ENCODE assay signal across 19 cellular contexts in genomic region chr5:178241688-178242231, GRCh38. TPM values are rescaled to one million over a fixed set of nuclear protein-coding genes. Genes with fewer than 3 reads are reported as not detected.
DNase-seq lines count a peak whose midpoint lies in the region; ATAC-seq and TF ChIP-seq lines count a peak whose summit lies in the region.
"Had no signal": no experiment of that assay in that cellular context is flagged by ENCODE, and none has a peak within 500 bp of the region (broad histone marks: within the 10 kb centered on the region; RNA-seq: fewer than 3 reads in every experiment).

No MANE protein-coding gene starts in this region.

- H3K4me3 ChIP-seq in NB4 (ENCODE audit: low read depth, low read length) (no peak overlapping the region), skin epidermis (no peak overlapping the region)
- H3K4me3 ChIP-seq: A549, gastrocnemius medialis, mucosa of descending colon had no signal

- CTCF ChIA-PET in activated CD4-positive, alpha-beta memory T cell treated with anti-CD3 and anti-CD28 coated beads, Interleukin-2, amount 10 ng/mL, durations not matched to agents 7 days and 5 days (lab: Charles Lee) = interaction anchor here (0.8 kb wide), 1 partner anchor 546 kb away, joined by 3 read pairs; no protein-coding TSS in a partner anchor
- CTCF ChIA-PET in activated CD4-positive, alpha-beta memory T cell treated with anti-CD3 and anti-CD28 coated beads for 36 hours (lab: Charles Lee) = interaction anchor here (0.6 kb wide), 1 partner anchor 294 kb away, joined by 3 read pairs; no protein-coding TSS in a partner anchor

- H3K9me3 Mint-ChIP-seq in activated CD4-positive, alpha-beta memory T cell treated with anti-CD3 and anti-CD28 coated beads, Interleukin-2, amount 10 ng/mL, durations not matched to agents 7 days and 5 days = no peaks in the 10 kb centered on the region
- H3K9me3 Mint-ChIP-seq in activated CD4-positive, alpha-beta memory T cell treated with anti-CD3 and anti-CD28 coated beads for 36 hours = no peaks in the 10 kb centered on the region
- H3K9me3 Mint-ChIP-seq in effector memory CD8-positive, alpha-beta T cell = no peaks in the 10 kb centered on the region
- H3K9me3 Mint-ChIP-seq: activated T-cell treated with anti-CD3 and anti-CD28 coated beads, Interleukin-2, amount 50 U/mL, for 4 hours had no signal

- peak overlapping the region; percentile 26 for H3K4me3 Mint-ChIP-seq in activated CD4-positive, alpha-beta memory T cell treated with anti-CD3 and anti-CD28 coated beads, Interleukin-2, amount 10 ng/mL, durations not matched to agents 7 days and 5 days
- no peak overlapping the region for H3K4me3 Mint-ChIP-seq in activated CD4-positive, alpha-beta memory T cell treated with anti-CD3 and anti-CD28 coated beads for 36 hours
- peak overlapping the region in 1 of 2 donors; percentile 73 for H3K4me3 Mint-ChIP-seq in effector memory CD8-positive, alpha-beta T cell

- no peak for DNase-seq in activated CD4-positive, alpha-beta memory T cell treated with anti-CD3 and anti-CD28 coated beads, Interleukin-2, amount 10 ng/mL, durations not matched to agents 7 days and 5 days
- DNase-seq in activated CD4-positive, alpha-beta memory T cell treated with anti-CD3 and anti-CD28 coated beads for 36 hours = no peak
- DNase-seq in NB4 (ENCODE audit: low read depth) (peak; percentile 52), AG08396 (ENCODE audit: low spot score) (no peak), NCI-H748 (lab: John Stamatoyannopoulos, UW; ENCODE audit: unreplicated experiment) (no peak), NCI-H526 (lab: John Stamatoyannopoulos, UW) (no peak)
- no peak for DNase-seq in effector memory CD8-positive, alpha-beta T cell
- DNase-seq: activated T-cell treated with anti-CD3 and anti-CD28 coated beads, Interleukin-2, amount 50 U/mL, for 4 hours; amniotic stem cell; gastrocnemius medialis; NCI-H187; NCI-H510A treated with DMSO at 0.1 percent for 48 hours; stimulated activated CD4-positive, alpha-beta T cell treated with anti-CD3 and anti-CD28 coated beads, Interleukin-12 subunit alpha, Interleukin-12 subunit beta, amount 100 ng/mL, for 4 hours; WERI-Rb-1 had no signal

- H3K36me3 Mint-ChIP-seq in activated CD4-positive, alpha-beta memory T cell treated with anti-CD3 and anti-CD28 coated beads, Interleukin-2, amount 10 ng/mL, durations not matched to agents 7 days and 5 days (ENCODE audit: low read depth) = no peaks in the 10 kb centered on the region
- no peaks in the 10 kb centered on the region for H3K36me3 Mint-ChIP-seq in activated CD4-positive, alpha-beta memory T cell treated with anti-CD3 and anti-CD28 coated beads for 36 hours
- H3K36me3 Mint-ChIP-seq in effector memory CD8-positive, alpha-beta T cell (ENCODE audit: insufficient read depth) = peaks cover 21% of the 10 kb centered on the region

- H3K4me1 Mint-ChIP-seq in activated CD4-positive, alpha-beta memory T cell treated with anti-CD3 and anti-CD28 coated beads, Interleukin-2, amount 10 ng/mL, durations not matched to agents 7 days and 5 days = peaks cover 50% of the 10 kb centered on the region
- H3K4me1 Mint-ChIP-seq in activated CD4-positive, alpha-beta memory T cell treated with anti-CD3 and anti-CD28 coated beads for 36 hours (ENCODE audit: low read depth) = peaks cover 35% of the 10 kb centered on the region
- H3K4me1 Mint-ChIP-seq in effector memory CD8-positive, alpha-beta T cell (ENCODE audit: low read depth in 2 of 2) = peaks cover 32 to 52% of the 10 kb centered on the region in 2 donors

- no peak for TF ChIP-seq CTCF in NB4 (IDR thresholded peaks at IDR 0.05; ENCODE audit: low read depth, low read length)

- POLR2A ChIA-PET in activated CD4-positive, alpha-beta memory T cell treated with anti-CD3 and anti-CD28 coated beads, Interleukin-2, amount 10 ng/mL, durations not matched to agents 7 days and 5 days (lab: Charles Lee) = interaction anchor here (1.5 to 1.8 kb wide), 2 partner anchors 9 to 37 kb away, joined by 5 read pairs; partner anchors contain the start of gene HNRNPAB
- POLR2A ChIA-PET in activated CD4-positive, alpha-beta memory T cell treated with anti-CD3 and anti-CD28 coated beads for 36 hours (lab: Charles Lee) = no interaction called here

- intact Hi-C loops in activated CD4-positive, alpha-beta memory T cell treated with anti-CD3 and anti-CD28 coated beads for 36 hours (cut with micrococcal nuclease) = no loop called here

- peak overlapping the region in 16 of 21 experiments; percentile 12 to 83 (median 50) for H3K27ac ChIP-seq in skin epidermis
- H3K27ac ChIP-seq: A549, WERI-Rb-1 had no signal

- no peaks in the 10 kb centered on the region for H3K27me3 Mint-ChIP-seq in activated CD4-positive, alpha-beta memory T cell treated with anti-CD3 and anti-CD28 coated beads, Interleukin-2, amount 10 ng/mL, durations not matched to agents 7 days and 5 days
- no peaks in the 10 kb centered on the region for H3K27me3 Mint-ChIP-seq in activated CD4-positive, alpha-beta memory T cell treated with anti-CD3 and anti-CD28 coated beads for 36 hours
- H3K27me3 Mint-ChIP-seq in effector memory CD8-positive, alpha-beta T cell = no peaks in the 10 kb centered on the region

- peak; percentile 4 for ATAC-seq in effector memory CD8-positive, alpha-beta T cell (replicated peaks)
- ATAC-seq: A549, gastrocnemius medialis, mucosa of descending colon had no signal

- no peak for TF ChIP-seq POLR2A in NB4 (IDR thresholded peaks at IDR 0.05; ENCODE audit: extremely low read depth, insufficient read length)

- peak overlapping the region; percentile 86 for H3K27ac Mint-ChIP-seq in activated CD4-positive, alpha-beta memory T cell treated with anti-CD3 and anti-CD28 coated beads, Interleukin-2, amount 10 ng/mL, durations not matched to agents 7 days and 5 days
- no peak overlapping the region for H3K27ac Mint-ChIP-seq in activated CD4-positive, alpha-beta memory T cell treated with anti-CD3 and anti-CD28 coated beads for 36 hours
- H3K27ac Mint-ChIP-seq in effector memory CD8-positive, alpha-beta T cell = peak overlapping the region in 1 of 2 donors; percentile 96

RNA-seq across cellular contexts. Expression of gene PHYKPL, which starts 9.2 kb away (rescaled TPM):
- 100 to 1,000 TPM; 106 to 112 TPM for total RNA-seq in activated CD4-positive, alpha-beta memory T cell treated with anti-CD3 and anti-CD28 coated beads, Interleukin-2, amount 10 ng/mL, durations not matched to agents 7 days and 5 days
- total RNA-seq in activated CD4-positive, alpha-beta memory T cell treated with anti-CD3 and anti-CD28 coated beads for 36 hours = 10 to 100 TPM; 49.3 to 58.0 TPM

RNA-seq across cellular contexts. Expression of gene HNRNPAB, which starts 37.4 kb away (rescaled TPM):
- total RNA-seq in activated CD4-positive, alpha-beta memory T cell treated with anti-CD3 and anti-CD28 coated beads, Interleukin-2, amount 10 ng/mL, durations not matched to agents 7 days and 5 days = 100 to 1,000 TPM; 177 to 186 TPM
- 100 to 1,000 TPM; 313 to 316 TPM for total RNA-seq in activated CD4-positive, alpha-beta memory T cell treated with anti-CD3 and anti-CD28 coated beads for 36 hours

RNA-seq across cellular contexts. Expression of gene GMCL2, which starts 54.6 kb away (rescaled TPM):
- not detected for total RNA-seq in activated CD4-positive, alpha-beta memory T cell treated with anti-CD3 and anti-CD28 coated beads, Interleukin-2, amount 10 ng/mL, durations not matched to agents 7 days and 5 days
- not detected for total RNA-seq in activated CD4-positive, alpha-beta memory T cell treated with anti-CD3 and anti-CD28 coated beads for 36 hours
- total RNA-seq: activated T-cell treated with anti-CD3 and anti-CD28 coated beads, Interleukin-2, amount 50 U/mL, for 4 hours; endothelial cell of umbilical vein; gastrocnemius medialis; mucosa of descending colon; OCI-LY7 had no signal
